24 cellular contexts compared by ENCODE assay signal in the genomic region with DNA sequence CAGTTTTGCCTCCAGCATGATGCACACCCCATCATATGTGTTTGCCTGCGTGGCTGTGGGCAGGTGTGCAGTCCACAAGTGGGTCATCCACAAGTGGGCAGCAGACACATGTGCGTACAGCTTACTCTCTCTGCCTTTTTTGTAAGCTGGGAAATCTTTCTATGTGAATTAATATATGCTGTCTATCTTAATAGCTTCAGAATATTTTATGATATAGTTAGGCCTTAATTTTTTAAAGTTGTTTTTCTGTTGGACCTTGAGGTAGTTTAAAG.
"Had no signal": no experiment of that assay in that cellular context is flagged by ENCODE, and none has a peak within 500 bp of the region (broad histone marks: within the 10 kb centered on the region; RNA-seq: fewer than 3 reads in every experiment).

No MANE protein-coding gene starts in this region.

- H3K27ac ChIP-seq: epithelial cell of prostate, left ventricle myocardium inferior, right lobe of liver, stomach, thyroid gland, upper lobe of left lung, vagina, WERI-Rb-1 had no signal

- ATAC-seq: activated CD4-positive, CD25-positive, alpha-beta regulatory T cell treated with anti-CD3 and anti-CD28 coated beads, Interleukin-2, amount 50 U/mL, for 24 hours; natural killer cell treated with Interleukin-12 subunit alpha and Interleukin-12 subunit beta and Interleukin-15 and Interleukin-18, amount 100 ng/mL, for 72 hours had no signal

- H3K27me3 ChIP-seq: right lobe of liver, stomach, thyroid gland, upper lobe of left lung, vagina had no signal

- FAIRE-seq: frontal cortex had no signal

- H3K4me1 ChIP-seq: right lobe of liver, thyroid gland had no signal

- DNase-seq: activated CD4-positive, alpha-beta T cell treated with anti-CD3 and anti-CD28 coated beads for 48 hours; activated CD4-positive, alpha-beta T cell treated with anti-CD3 and anti-CD28 coated beads, Interleukin-2, amount 50 U/mL, for 48 hours; activated CD8-positive, alpha-beta memory T cell treated with anti-CD3 and anti-CD28 coated beads for 24 hours; activated naive CD4-positive, alpha-beta T cell; activated naive CD8-positive, alpha-beta T cell treated with anti-CD3 and anti-CD28 coated beads for 36 hours; amniotic stem cell; central memory CD4-positive, alpha-beta T cell; glutamatergic neuron; left ventricle myocardium inferior; stimulated activated CD4-positive, alpha-beta T cell treated with anti-CD3 and anti-CD28 coated beads, Interleukin-12 subunit alpha, Interleukin-12 subunit beta, amount 100 ng/mL, for 4 hours; stimulated activated CD4-positive, alpha-beta T cell treated with anti-CD3 and anti-CD28 coated beads, Interleukin-4, amount 100 ng/mL, for 1 hour; stomach; SW 1271; T1000; thyroid gland; upper lobe of left lung; WERI-Rb-1 had no signal

- H3K4me3 ChIP-seq: left ventricle myocardium inferior, mucosa of descending colon, right lobe of liver, stomach, thyroid gland, upper lobe of left lung, vagina had no signal

- H3K36me3 ChIP-seq: right lobe of liver, thyroid gland, vagina, WERI-Rb-1 had no signal

- H3K9me3 ChIP-seq: thyroid gland had no signal
